In the genomic region with DNA sequence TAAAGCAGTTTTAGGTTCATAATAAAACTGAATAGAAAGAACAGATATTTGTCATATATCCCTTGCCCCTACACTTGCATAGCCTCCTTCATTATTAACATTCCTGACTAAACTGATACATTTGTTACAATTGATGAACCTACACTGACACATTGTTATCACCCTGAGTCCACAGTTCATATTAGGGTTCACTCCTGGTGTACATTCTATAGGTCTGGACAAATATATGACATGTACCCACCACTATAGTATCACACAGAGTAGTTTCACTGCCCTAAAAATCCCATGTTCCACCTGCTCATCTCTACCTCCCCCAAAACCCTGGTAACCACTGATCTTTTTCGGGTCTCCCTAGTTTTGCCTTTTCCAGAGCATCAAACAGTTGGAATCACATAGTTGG, we compare ENCODE assay signal across 1 cellular context.
TF ChIP-seq lines count a peak whose summit lies in the region.

No MANE protein-coding gene starts in this region.

TF ChIP-seq in HepG2, 621 proteins besides CTCF, POLR2A, EP300 and RAD21:
- peak; percentile 25; the same call in 1 of the 2 replicates for TF ChIP-seq HNF4A (CRISPR knock-in tag; IDR thresholded peaks at IDR 0.05)
- no peak for TF ChIP-seq KLF9 (CRISPR knock-in tag; IDR thresholded peaks at IDR 0.05; ENCODE audit: low read depth)
- peak; percentile 87; the same call in 1 of the 2 replicates for TF ChIP-seq ZBTB20 (CRISPR knock-in tag; IDR thresholded peaks at IDR 0.05; ENCODE audit: borderline replicate concordance, low read depth)
